In genomic region chr9:34686231-34686630, GRCh38 we compare ENCODE assay signal across 18 cellular contexts. TPM values are rescaled to one million over a fixed set of nuclear protein-coding genes. Genes with fewer than 3 reads are reported as not detected.
"Had no signal": no experiment of that assay in that cellular context is flagged by ENCODE, and none has a peak within 500 bp of the region (broad histone marks: within the 10 kb centered on the region; RNA-seq: fewer than 3 reads in every experiment).

No MANE protein-coding gene starts in this region.

- H3K9me3 ChIP-seq: heart right ventricle, left lung, ovary, upper lobe of right lung had no signal

- H3K4me1 ChIP-seq: neural progenitor cell, upper lobe of right lung had no signal

- H3K36me3 ChIP-seq: neural progenitor cell, ovary, upper lobe of right lung had no signal

- H2AFZ ChIP-seq: neural progenitor cell had no signal

- H3K9ac ChIP-seq: neural progenitor cell had no signal

- H3K4me3 ChIP-seq: dorsolateral prefrontal cortex, heart right ventricle, left lung, neural progenitor cell, ovary, upper lobe of right lung had no signal

- H3K27ac ChIP-seq: dorsolateral prefrontal cortex, left lung, neural progenitor cell, ovary, upper lobe of right lung had no signal

- H3K27me3 ChIP-seq: dorsolateral prefrontal cortex, heart right ventricle, left lung, neural progenitor cell, ovary, upper lobe of right lung had no signal

- DNase-seq: activated CD4-positive, alpha-beta T cell treated with anti-CD3 and anti-CD28 coated beads, Interleukin-2, amount 50 U/mL, for 4 hours; activated CD8-positive, alpha-beta memory T cell treated with anti-CD3 and anti-CD28 coated beads, Interleukin-2, amount 10 ng/mL, durations not matched to agents 7 days and 5 days; activated effector memory CD4-positive, alpha-beta T cell treated with anti-CD3 and anti-CD28 coated beads, Interleukin-2, amount 50 U/mL, for 16 hours; activated T-cell treated with anti-CD3 and anti-CD28 coated beads, Interleukin-2, amount 50 U/mL, for 24 hours; dorsolateral prefrontal cortex; islet precursor cell; left lung; mesendoderm; stimulated activated naive CD4-positive, alpha-beta T cell; substantia nigra; upper lobe of right lung had no signal

- H3K4me2 ChIP-seq: neural progenitor cell had no signal

RNA-seq across cellular contexts. Expression of gene CCL19, which starts 4.8 kb away (rescaled TPM):
- total RNA-seq: activated CD8-positive, alpha-beta memory T cell treated with anti-CD3 and anti-CD28 coated beads, Interleukin-2, amount 10 ng/mL, durations not matched to agents 7 days and 5 days; activated naive CD4-positive, alpha-beta T cell treated with anti-CD3 and anti-CD28 coated beads, Interleukin-2, amount 50 U/mL, for 72 hours; frontal cortex; renal cortical epithelial cell; T-helper 2 cell treated with Interferon-gamma antibody and Interleukin-4, amounts not matched to agents 100 ng/mL and 5 ng/mL, for 36 hours had no signal

RNA-seq across cellular contexts. Expression of gene CCL21, which starts 23.7 kb away (rescaled TPM):
- total RNA-seq: activated CD8-positive, alpha-beta memory T cell treated with anti-CD3 and anti-CD28 coated beads, Interleukin-2, amount 10 ng/mL, durations not matched to agents 7 days and 5 days; activated naive CD4-positive, alpha-beta T cell treated with anti-CD3 and anti-CD28 coated beads, Interleukin-2, amount 50 U/mL, for 72 hours; frontal cortex; renal cortical epithelial cell; T-helper 2 cell treated with Interferon-gamma antibody and Interleukin-4, amounts not matched to agents 100 ng/mL and 5 ng/mL, for 36 hours had no signal

RNA-seq across cellular contexts. Expression of gene CCL27, which starts 23.8 kb away (rescaled TPM):
- total RNA-seq: activated CD8-positive, alpha-beta memory T cell treated with anti-CD3 and anti-CD28 coated beads, Interleukin-2, amount 10 ng/mL, durations not matched to agents 7 days and 5 days; renal cortical epithelial cell; upper lobe of right lung had no signal
